In genomic region chr3:151869186-151869585, GRCh38 we compare ENCODE assay signal across 26 cellular contexts. TPM values are rescaled to one million over a fixed set of nuclear protein-coding genes. Genes with fewer than 3 reads are reported as not detected.
"Had no signal": no experiment of that assay in that cellular context is flagged by ENCODE, and none has a peak within 500 bp of the region (broad histone marks: within the 10 kb centered on the region; RNA-seq: fewer than 3 reads in every experiment).

No MANE protein-coding gene starts in this region.

- FAIRE-seq: keratinocyte had no signal

- H3K4me3 Mint-ChIP-seq: activated CD4-positive, alpha-beta memory T cell treated with anti-CD3 and anti-CD28 coated beads for 36 hours; activated CD4-positive, alpha-beta T cell treated with anti-CD3 and anti-CD28 coated beads for 36 hours; activated naive CD8-positive, alpha-beta T cell; activated T-helper 1 cell treated with anti-CD3 and anti-CD28 coated beads, Interleukin-12 subunit alpha, Interleukin-12 subunit beta, Interleukin-2, Interleukin-4 antibody, amounts not matched to agents 30 ng/mL and 10 ng/mL and 1 ng/mL, durations not matched to agents 14 hours and 24 hours and 36 hours; nephron progenitor cell had no signal

- H3K36me3 Mint-ChIP-seq: activated CD4-positive, alpha-beta memory T cell treated with anti-CD3 and anti-CD28 coated beads for 36 hours; activated naive CD8-positive, alpha-beta T cell had no signal

- H3K4me3 ChIP-seq: esophagus squamous epithelium, left lung, prostate gland, right atrium auricular region had no signal

- H3K27ac Mint-ChIP-seq: activated CD4-positive, alpha-beta memory T cell treated with anti-CD3 and anti-CD28 coated beads for 36 hours; activated CD4-positive, alpha-beta T cell treated with anti-CD3 and anti-CD28 coated beads for 36 hours; activated naive CD8-positive, alpha-beta T cell; activated T-helper 1 cell treated with anti-CD3 and anti-CD28 coated beads, Interleukin-12 subunit alpha, Interleukin-12 subunit beta, Interleukin-2, Interleukin-4 antibody, amounts not matched to agents 30 ng/mL and 10 ng/mL and 1 ng/mL, durations not matched to agents 14 hours and 24 hours and 36 hours; nephron progenitor cell had no signal

- DNase-seq: activated CD4-positive, alpha-beta memory T cell treated with anti-CD3 and anti-CD28 coated beads for 36 hours; activated CD4-positive, alpha-beta T cell treated with anti-CD3 and anti-CD28 coated beads for 36 hours; activated T-cell treated with anti-CD3 and anti-CD28 coated beads for 4 hours; amniotic stem cell; effector CD4-positive, alpha-beta T cell; esophagus squamous epithelium; foreskin keratinocyte; glutamatergic neuron; hippocampal formation; left lung; midbrain; nephron progenitor cell; occipital lobe; stimulated activated CD4-positive, alpha-beta T cell treated with anti-CD3 and anti-CD28 coated beads, Interleukin-12 subunit alpha, Interleukin-12 subunit beta, amount 100 ng/mL, for 4 hours; stimulated activated CD4-positive, alpha-beta T cell treated with anti-CD3 and anti-CD28 coated beads, Interleukin-1b, Interleukin-23, amount 100 ng/mL, for 48 hours; stimulated activated CD8-positive, alpha-beta memory T cell treated with anti-CD3 and anti-CD28 coated beads, Interleukin-4, amount 100 ng/mL, for 48 hours; stimulated activated naive CD4-positive, alpha-beta T cell; T-helper 2 cell had no signal

- H3K27me3 Mint-ChIP-seq: activated CD4-positive, alpha-beta memory T cell treated with anti-CD3 and anti-CD28 coated beads for 36 hours; activated CD4-positive, alpha-beta T cell treated with anti-CD3 and anti-CD28 coated beads for 36 hours; activated naive CD8-positive, alpha-beta T cell had no signal

- H3K9me3 Mint-ChIP-seq: activated CD4-positive, alpha-beta memory T cell treated with anti-CD3 and anti-CD28 coated beads for 36 hours; activated T-helper 1 cell treated with anti-CD3 and anti-CD28 coated beads, Interleukin-12 subunit alpha, Interleukin-12 subunit beta, Interleukin-2, Interleukin-4 antibody, amounts not matched to agents 30 ng/mL and 10 ng/mL and 1 ng/mL, durations not matched to agents 14 hours and 24 hours and 36 hours; nephron progenitor cell had no signal

RNA-seq across cellular contexts. Expression of gene SUCNR1, which starts 4.3 kb away (rescaled TPM):
- total RNA-seq: activated CD4-positive, alpha-beta memory T cell treated with anti-CD3 and anti-CD28 coated beads for 36 hours; activated CD4-positive, alpha-beta T cell treated with anti-CD3 and anti-CD28 coated beads for 36 hours; activated T-helper 1 cell treated with anti-CD3 and anti-CD28 coated beads, Interleukin-12 subunit alpha, Interleukin-12 subunit beta, Interleukin-2, Interleukin-4 antibody, amounts not matched to agents 30 ng/mL and 10 ng/mL and 1 ng/mL, durations not matched to agents 14 hours and 24 hours and 36 hours; foreskin keratinocyte; lung microvascular endothelial cell; prostate gland had no signal

RNA-seq across cellular contexts. Expression of gene AADAC, which starts 55.3 kb away (rescaled TPM):
- total RNA-seq: activated CD4-positive, alpha-beta memory T cell treated with anti-CD3 and anti-CD28 coated beads for 36 hours; activated CD4-positive, alpha-beta T cell treated with anti-CD3 and anti-CD28 coated beads for 36 hours; activated T-helper 1 cell treated with anti-CD3 and anti-CD28 coated beads, Interleukin-12 subunit alpha, Interleukin-12 subunit beta, Interleukin-2, Interleukin-4 antibody, amounts not matched to agents 30 ng/mL and 10 ng/mL and 1 ng/mL, durations not matched to agents 14 hours and 24 hours and 36 hours; cerebellum; foreskin keratinocyte; occipital lobe; prostate gland; ureter had no signal
